ENCODE assay signal across 21 cellular contexts in the genomic region with DNA sequence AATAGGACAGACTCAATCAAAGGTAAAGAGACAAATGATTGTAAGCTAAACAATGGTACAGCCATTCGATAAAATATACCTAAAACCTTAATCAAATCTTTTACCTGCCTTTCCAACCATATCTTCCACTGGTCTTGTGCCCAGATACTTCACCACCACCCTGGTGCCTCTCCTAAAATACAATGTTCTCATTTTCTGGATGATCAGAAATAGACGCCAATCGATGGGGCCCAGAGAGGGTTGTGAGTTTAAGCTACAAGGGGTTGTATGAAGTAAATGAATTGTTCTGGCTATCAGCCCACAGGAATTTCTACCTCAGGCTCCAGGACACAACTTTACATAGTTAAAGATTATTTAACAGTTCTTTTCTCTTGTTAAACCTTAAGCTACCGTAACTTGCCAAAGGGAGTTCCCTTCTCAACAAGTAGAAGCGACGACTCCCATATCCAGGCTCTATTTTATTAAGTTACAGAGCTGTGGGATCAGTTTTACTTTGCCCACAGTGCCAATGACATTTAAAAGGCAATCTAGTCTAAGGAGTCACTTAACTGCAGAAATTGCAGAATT.
DNase-seq lines count a peak whose midpoint lies in the region; ATAC-seq and TF ChIP-seq lines count a peak whose summit lies in the region.
"Had no signal": no experiment of that assay in that cellular context is flagged by ENCODE, and none has a peak within 500 bp of the region (broad histone marks: within the 10 kb centered on the region; RNA-seq: fewer than 3 reads in every experiment).

No MANE protein-coding gene starts in this region.

- H3K27ac Mint-ChIP-seq in activated naive CD4-positive, alpha-beta T cell treated with anti-CD3 and anti-CD28 coated beads, Interleukin-2, amount 50 U/mL, for 24 hours = peak overlapping the region; percentile 75
- H3K27ac Mint-ChIP-seq in WTC11 (peak overlapping the region; percentile 82), mesothelial cell of epicardium (no peak overlapping the region)

- CTCF ChIA-PET in WTC11 (lab: Charles Lee) = interaction anchor here (0.7 kb wide), 2 partner anchors 17 to 74 kb away, joined by 3 to 4 read pairs; no protein-coding TSS in a partner anchor

- no peaks in the 10 kb centered on the region for H3K27me3 Mint-ChIP-seq in activated naive CD4-positive, alpha-beta T cell treated with anti-CD3 and anti-CD28 coated beads, Interleukin-2, amount 50 U/mL, for 24 hours
- H3K27me3 Mint-ChIP-seq in WTC11 (ENCODE audit: low read depth) (no peaks in the 10 kb centered on the region), mesothelial cell of epicardium (ENCODE audit: low read depth) (no peaks in the 10 kb centered on the region)

- H3K4me1 Mint-ChIP-seq in activated naive CD4-positive, alpha-beta T cell treated with anti-CD3 and anti-CD28 coated beads, Interleukin-2, amount 50 U/mL, for 24 hours = peaks cover 54% of the 10 kb centered on the region
- H3K4me1 Mint-ChIP-seq in WTC11 (peaks cover 16% of the 10 kb centered on the region), mesothelial cell of epicardium (no peaks in the 10 kb centered on the region)

- no peak overlapping the region for H3K4me3 Mint-ChIP-seq in activated naive CD4-positive, alpha-beta T cell treated with anti-CD3 and anti-CD28 coated beads, Interleukin-2, amount 50 U/mL, for 24 hours
- H3K4me3 Mint-ChIP-seq in WTC11 (no peak overlapping the region), mesothelial cell of epicardium (no peak overlapping the region)

- no peak for DNase-seq in activated naive CD4-positive, alpha-beta T cell treated with Interleukin-2 at 50 U/mL for 16 hours
- no peak for DNase-seq in WTC11 (ENCODE audit: low spot score)
- DNase-seq in kidney tubule cell (ENCODE audit: low spot score) = peak; percentile 67
- no peak for DNase-seq in mesothelial cell of epicardium (ENCODE audit: low spot score in 2 of 2, unreplicated experiment in 2 of 2)
- no peak for DNase-seq in NK-92 (lab: John Stamatoyannopoulos, UW; ENCODE audit: unreplicated experiment)
- DNase-seq in HuH-7 (ENCODE audit: low spot score) = no peak
- DNase-seq: activated CD8-positive, alpha-beta memory T cell treated with anti-CD3 and anti-CD28 coated beads, Interleukin-2, amount 50 U/mL, for 48 hours; Caco-2; DMS79; GDM1; hypothalamus; KBM-7; left ventricle myocardium superior; MV-4-11; NCI-H146; NCI-H510A; occipital lobe; T-helper 9 cell; transverse colon had no signal

- no peaks in the 10 kb centered on the region for H3K9me3 Mint-ChIP-seq in activated naive CD4-positive, alpha-beta T cell treated with anti-CD3 and anti-CD28 coated beads, Interleukin-2, amount 50 U/mL, for 24 hours
- H3K9me3 Mint-ChIP-seq in WTC11 = no peaks in the 10 kb centered on the region
- H3K9me3 Mint-ChIP-seq in mesothelial cell of epicardium = no peaks in the 10 kb centered on the region

- POLR2A ChIA-PET in WTC11 (lab: Charles Lee) = no interaction called here

- TF ChIP-seq CTCF in WTC11 (IDR thresholded peaks at IDR 0.05) = no peak
- TF ChIP-seq CTCF in mesothelial cell of epicardium (IDR thresholded peaks at IDR 0.05; ENCODE audit: unreplicated experiment) = no peak

- no peak for ATAC-seq in WTC11
- ATAC-seq: left ventricle myocardium superior, SK-N-SH treated with all-trans-retinoic acid at 6 μM for 48 hours had no signal

- H3K36me3 Mint-ChIP-seq in activated naive CD4-positive, alpha-beta T cell treated with anti-CD3 and anti-CD28 coated beads, Interleukin-2, amount 50 U/mL, for 24 hours = peaks cover 2% of the 10 kb centered on the region
- H3K36me3 Mint-ChIP-seq in WTC11 (peaks cover 67% of the 10 kb centered on the region), mesothelial cell of epicardium (peaks cover 34% of the 10 kb centered on the region)

TF ChIP-seq in WTC11, 78 proteins besides CTCF, POLR2A, EP300 and RAD21 (continues in another document):
- no peak for TF ChIP-seq MYBL2 (CRISPR knock-in tag; IDR thresholded peaks at IDR 0.05)
- TF ChIP-seq ZNF232 (CRISPR knock-in tag; IDR thresholded peaks at IDR 0.05) = no peak
- TF ChIP-seq GRHL2 (CRISPR knock-in tag; IDR thresholded peaks at IDR 0.05; ENCODE audit: insufficient replicate concordance, severe bottlenecking) = no peak
- TF ChIP-seq ZNF317 (CRISPR knock-in tag; IDR thresholded peaks at IDR 0.05; ENCODE audit: borderline replicate concordance, low read depth) = no peak
- TF ChIP-seq ETV6 (CRISPR knock-in tag; IDR thresholded peaks at IDR 0.05) = no peak
- TF ChIP-seq, protein P1, sequence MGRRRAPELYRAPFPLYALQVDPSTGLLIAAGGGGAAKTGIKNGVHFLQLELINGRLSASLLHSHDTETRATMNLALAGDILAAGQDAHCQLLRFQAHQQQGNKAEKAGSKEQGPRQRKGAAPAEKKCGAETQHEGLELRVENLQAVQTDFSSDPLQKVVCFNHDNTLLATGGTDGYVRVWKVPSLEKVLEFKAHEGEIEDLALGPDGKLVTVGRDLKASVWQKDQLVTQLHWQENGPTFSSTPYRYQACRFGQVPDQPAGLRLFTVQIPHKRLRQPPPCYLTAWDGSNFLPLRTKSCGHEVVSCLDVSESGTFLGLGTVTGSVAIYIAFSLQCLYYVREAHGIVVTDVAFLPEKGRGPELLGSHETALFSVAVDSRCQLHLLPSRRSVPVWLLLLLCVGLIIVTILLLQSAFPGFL (CRISPR knock-in tag; IDR thresholded peaks at IDR 0.05; ENCODE audit: borderline replicate concordance) = no peak
- no peak for TF ChIP-seq ZNF219 (CRISPR knock-in tag; IDR thresholded peaks at IDR 0.05; ENCODE audit: borderline replicate concordance)
- TF ChIP-seq, protein P2, sequence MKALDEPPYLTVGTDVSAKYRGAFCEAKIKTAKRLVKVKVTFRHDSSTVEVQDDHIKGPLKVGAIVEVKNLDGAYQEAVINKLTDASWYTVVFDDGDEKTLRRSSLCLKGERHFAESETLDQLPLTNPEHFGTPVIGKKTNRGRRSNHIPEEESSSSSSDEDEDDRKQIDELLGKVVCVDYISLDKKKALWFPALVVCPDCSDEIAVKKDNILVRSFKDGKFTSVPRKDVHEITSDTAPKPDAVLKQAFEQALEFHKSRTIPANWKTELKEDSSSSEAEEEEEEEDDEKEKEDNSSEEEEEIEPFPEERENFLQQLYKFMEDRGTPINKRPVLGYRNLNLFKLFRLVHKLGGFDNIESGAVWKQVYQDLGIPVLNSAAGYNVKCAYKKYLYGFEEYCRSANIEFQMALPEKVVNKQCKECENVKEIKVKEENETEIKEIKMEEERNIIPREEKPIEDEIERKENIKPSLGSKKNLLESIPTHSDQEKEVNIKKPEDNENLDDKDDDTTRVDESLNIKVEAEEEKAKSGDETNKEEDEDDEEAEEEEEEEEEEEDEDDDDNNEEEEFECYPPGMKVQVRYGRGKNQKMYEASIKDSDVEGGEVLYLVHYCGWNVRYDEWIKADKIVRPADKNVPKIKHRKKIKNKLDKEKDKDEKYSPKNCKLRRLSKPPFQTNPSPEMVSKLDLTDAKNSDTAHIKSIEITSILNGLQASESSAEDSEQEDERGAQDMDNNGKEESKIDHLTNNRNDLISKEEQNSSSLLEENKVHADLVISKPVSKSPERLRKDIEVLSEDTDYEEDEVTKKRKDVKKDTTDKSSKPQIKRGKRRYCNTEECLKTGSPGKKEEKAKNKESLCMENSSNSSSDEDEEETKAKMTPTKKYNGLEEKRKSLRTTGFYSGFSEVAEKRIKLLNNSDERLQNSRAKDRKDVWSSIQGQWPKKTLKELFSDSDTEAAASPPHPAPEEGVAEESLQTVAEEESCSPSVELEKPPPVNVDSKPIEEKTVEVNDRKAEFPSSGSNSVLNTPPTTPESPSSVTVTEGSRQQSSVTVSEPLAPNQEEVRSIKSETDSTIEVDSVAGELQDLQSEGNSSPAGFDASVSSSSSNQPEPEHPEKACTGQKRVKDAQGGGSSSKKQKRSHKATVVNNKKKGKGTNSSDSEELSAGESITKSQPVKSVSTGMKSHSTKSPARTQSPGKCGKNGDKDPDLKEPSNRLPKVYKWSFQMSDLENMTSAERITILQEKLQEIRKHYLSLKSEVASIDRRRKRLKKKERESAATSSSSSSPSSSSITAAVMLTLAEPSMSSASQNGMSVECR (CRISPR knock-in tag; IDR thresholded peaks at IDR 0.05; ENCODE audit: borderline replicate concordance) = no peak
- TF ChIP-seq CREM (CRISPR knock-in tag; IDR thresholded peaks at IDR 0.05) = no peak
- no peak for TF ChIP-seq ZNF121 (CRISPR knock-in tag; IDR thresholded peaks at IDR 0.05)
- TF ChIP-seq ESRRA (CRISPR knock-in tag; IDR thresholded peaks at IDR 0.05; ENCODE audit: borderline replicate concordance) = no peak
- TF ChIP-seq FOXJ3 (CRISPR knock-in tag; IDR thresholded peaks at IDR 0.05; ENCODE audit: borderline replicate concordance) = no peak
- TF ChIP-seq TEAD1 (CRISPR knock-in tag; IDR thresholded peaks at IDR 0.05) = no peak
- TF ChIP-seq, protein P3, sequence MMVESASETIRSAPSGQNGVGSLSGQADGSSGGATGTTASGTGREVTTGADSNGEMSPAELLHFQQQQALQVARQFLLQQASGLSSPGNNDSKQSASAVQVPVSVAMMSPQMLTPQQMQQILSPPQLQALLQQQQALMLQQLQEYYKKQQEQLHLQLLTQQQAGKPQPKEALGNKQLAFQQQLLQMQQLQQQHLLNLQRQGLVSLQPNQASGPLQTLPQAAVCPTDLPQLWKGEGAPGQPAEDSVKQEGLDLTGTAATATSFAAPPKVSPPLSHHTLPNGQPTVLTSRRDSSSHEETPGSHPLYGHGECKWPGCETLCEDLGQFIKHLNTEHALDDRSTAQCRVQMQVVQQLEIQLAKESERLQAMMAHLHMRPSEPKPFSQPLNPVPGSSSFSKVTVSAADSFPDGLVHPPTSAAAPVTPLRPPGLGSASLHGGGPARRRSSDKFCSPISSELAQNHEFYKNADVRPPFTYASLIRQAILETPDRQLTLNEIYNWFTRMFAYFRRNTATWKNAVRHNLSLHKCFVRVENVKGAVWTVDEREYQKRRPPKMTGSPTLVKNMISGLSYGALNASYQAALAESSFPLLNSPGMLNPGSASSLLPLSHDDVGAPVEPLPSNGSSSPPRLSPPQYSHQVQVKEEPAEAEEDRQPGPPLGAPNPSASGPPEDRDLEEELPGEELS (CRISPR knock-in tag; IDR thresholded peaks at IDR 0.05) = no peak
